ENCODE assay signal across 10 cellular contexts in genomic region chr10:61835909-61836232, GRCh38.
A peak's percentile ranks its signal among the peaks of the same experiment; 100 is the strongest.
DNase-seq lines count a peak whose midpoint lies in the region; TF ChIP-seq lines count a peak whose summit lies in the region.
"Had no signal": no experiment of that assay in that cellular context is flagged by ENCODE, and none has a peak within 500 bp of the region (broad histone marks: within the 10 kb centered on the region; RNA-seq: fewer than 3 reads in every experiment).

No MANE protein-coding gene starts in this region.

- WGBS in prostate gland = 4% methylated on average over 2 of the region's 2 CpGs

- TF ChIP-seq CTCF in fibroblast of lung (conservative IDR thresholded peaks at IDR 0.05 in 1 of 2, IDR thresholded peaks at IDR 0.05 in 1 of 2; ENCODE audit: low read depth in 1 of 2, low read length in 2 of 2) = no peak
- no peak for TF ChIP-seq CTCF in prostate gland (IDR thresholded peaks at IDR 0.05)

- H3K4me3 ChIP-seq in fibroblast of lung (replicated peaks in 1 of 4; ENCODE audit: control extremely low read depth in 1 of 4, insufficient read depth in 1 of 4, low read depth in 3 of 4, low read length in 4 of 4) (peak overlapping the region in 3 of 4 experiments; percentile 4 to 32 (median 5)), prostate gland (no peak overlapping the region)

- H3K4me1 ChIP-seq in fibroblast of lung (ENCODE audit: control insufficient read depth, extremely low read depth, insufficient read depth, low read length) (peaks cover 11% of the 10 kb centered on the region), prostate gland (replicated peaks) (peaks cover 17% of the 10 kb centered on the region)

- intact Hi-C loops in prostate gland (cut with DNase I) = loop anchor here (5.0 kb wide), 1 partner anchor 61 kb away; no protein-coding TSS in a partner anchor

- H3K79me2 ChIP-seq in fibroblast of lung (ENCODE audit: control insufficient read depth, insufficient read depth, low read length) = no peaks in the 10 kb centered on the region

- H3K4me2 ChIP-seq in fibroblast of lung (ENCODE audit: extremely low read depth, insufficient read depth, low read length) = peak overlapping the region; percentile 69

- no peak overlapping the region for H3K9ac ChIP-seq in fibroblast of lung (ENCODE audit: insufficient read depth, low read length)

- DNase-seq in ELR (ENCODE audit: low read depth) (peak; percentile 61), SW480 (ENCODE audit: low spot score) (peak; percentile 2), fibroblast of lung (ENCODE audit: low read depth in 2 of 2) (peak; percentile 60 to 75), prostate gland (ENCODE audit: low spot score) (no peak), SKM-1 treated with dmso at 0.1 percent for 144 hours (lab: John Stamatoyannopoulos, UW; ENCODE audit: unreplicated experiment) (no peak), GM03348 (ENCODE audit: low spot score) (no peak), NCI-H2196 (lab: John Stamatoyannopoulos, UW; ENCODE audit: unreplicated experiment) (no peak)
- DNase-seq in stimulated activated CD4-positive, alpha-beta T cell treated with anti-CD3 and anti-CD28 coated beads, Interleukin-4, amount 100 ng/mL, for 1 hour = no peak
- DNase-seq: central memory CD4-positive, alpha-beta T cell; NCI-H146 had no signal

- no peaks in the 10 kb centered on the region for H3K36me3 ChIP-seq in fibroblast of lung (ENCODE audit: control insufficient read depth, insufficient read depth, low read length)
- H3K36me3 ChIP-seq in prostate gland = no peaks in the 10 kb centered on the region

- H3K27me3 ChIP-seq in fibroblast of lung (ENCODE audit: control insufficient read depth, insufficient read depth, low read length) = no peaks in the 10 kb centered on the region
- no peaks in the 10 kb centered on the region for H3K27me3 ChIP-seq in prostate gland (replicated peaks; ENCODE audit: insufficient read depth)

- H3K27ac ChIP-seq in fibroblast of lung (ENCODE audit: insufficient read depth, low read length) (peak overlapping the region; percentile 38), prostate gland (peak overlapping the region; percentile 65 to 78)

- no peak overlapping the region for H2AFZ ChIP-seq in fibroblast of lung (ENCODE audit: low read length)

- H4K20me1 ChIP-seq in fibroblast of lung (ENCODE audit: control insufficient read depth, extremely low read depth, insufficient read depth, low read length) = no peaks in the 10 kb centered on the region

- no peak for TF ChIP-seq POLR2A in prostate gland (IDR thresholded peaks at IDR 0.05)

- H3K9me3 ChIP-seq in fibroblast of lung (ENCODE audit: control insufficient read depth, insufficient read depth, low read depth, low read length) (no peaks in the 10 kb centered on the region), prostate gland (no peaks in the 10 kb centered on the region)

Comparison
In these comparisons a context has a peak if more than half of its experiments do, and no peak if none do; other contexts are left out.
1. DNase-seq: peak in ELR (single experiment), SW480 (single experiment) and fibroblast of lung (2 of 2); none in prostate gland (single experiment), SKM-1 treated with dmso at 0.1 percent for 144 hours (single experiment), GM03348 (single experiment), NCI-H2196 (single experiment) and stimulated activated CD4-positive, alpha-beta T cell treated with anti-CD3 and anti-CD28 coated beads, Interleukin-4, amount 100 ng/mL, for 1 hour (single experiment).
2. H3K4me3 ChIP-seq: peak in fibroblast of lung (3 of 4); none in prostate gland (0 of 2).